Comparison of ENCODE assay signal across 14 cellular contexts in genomic region chr17:77833769-77834168, GRCh38.
"Had no signal": no experiment of that assay in that cellular context is flagged by ENCODE, and none has a peak within 500 bp of the region (broad histone marks: within the 10 kb centered on the region; RNA-seq: fewer than 3 reads in every experiment).

No MANE protein-coding gene starts in this region.

- H3K27ac Mint-ChIP-seq: activated CD4-positive, alpha-beta memory T cell treated with anti-CD3 and anti-CD28 coated beads, Interleukin-2, amount 10 ng/mL, durations not matched to agents 7 days and 5 days; stimulated activated memory B cell treated with anti-CD40 and anti-IgM and Interleukin-4, amounts not matched to agents 10 μg/mL and 1 μg/mL and 100 μg/mL, for 72 hours had no signal

- DNase-seq: activated naive CD4-positive, alpha-beta T cell treated with anti-CD3 and anti-CD28 coated beads, Interleukin-2, amount 50 U/mL, for 16 hours; caudate nucleus; esophagus squamous epithelium; glutamatergic neuron had no signal

- ATAC-seq: body of pancreas had no signal

- H3K9me3 ChIP-seq: body of pancreas, esophagus squamous epithelium, prostate gland, right lobe of liver, transverse colon, vagina had no signal

- H3K4me3 Mint-ChIP-seq: activated CD4-positive, alpha-beta memory T cell treated with anti-CD3 and anti-CD28 coated beads, Interleukin-2, amount 10 ng/mL, durations not matched to agents 7 days and 5 days had no signal

- H3K9me3 Mint-ChIP-seq: stimulated activated memory B cell treated with anti-CD40 and anti-IgM and Interleukin-4, amounts not matched to agents 10 μg/mL and 1 μg/mL and 100 μg/mL, for 72 hours had no signal

- H3K4me1 ChIP-seq: prostate gland had no signal

- H3K36me3 Mint-ChIP-seq: naive thymus-derived CD8-positive, alpha-beta T cell; stimulated activated memory B cell treated with anti-CD40 and anti-IgM and Interleukin-4, amounts not matched to agents 10 μg/mL and 1 μg/mL and 100 μg/mL, for 72 hours had no signal

- H3K27ac ChIP-seq: body of pancreas, prostate gland, right lobe of liver, SK-N-MC, transverse colon, vagina, VCaP had no signal

- H3K36me3 ChIP-seq: esophagus squamous epithelium, prostate gland, right lobe of liver, transverse colon, vagina had no signal

- H3K4me3 ChIP-seq: body of pancreas, prostate gland, right lobe of liver, SK-N-MC, transverse colon, vagina had no signal

- H3K27me3 ChIP-seq: body of pancreas, right lobe of liver, transverse colon, vagina had no signal
